8 cellular contexts compared by ENCODE assay signal in the genomic region with DNA sequence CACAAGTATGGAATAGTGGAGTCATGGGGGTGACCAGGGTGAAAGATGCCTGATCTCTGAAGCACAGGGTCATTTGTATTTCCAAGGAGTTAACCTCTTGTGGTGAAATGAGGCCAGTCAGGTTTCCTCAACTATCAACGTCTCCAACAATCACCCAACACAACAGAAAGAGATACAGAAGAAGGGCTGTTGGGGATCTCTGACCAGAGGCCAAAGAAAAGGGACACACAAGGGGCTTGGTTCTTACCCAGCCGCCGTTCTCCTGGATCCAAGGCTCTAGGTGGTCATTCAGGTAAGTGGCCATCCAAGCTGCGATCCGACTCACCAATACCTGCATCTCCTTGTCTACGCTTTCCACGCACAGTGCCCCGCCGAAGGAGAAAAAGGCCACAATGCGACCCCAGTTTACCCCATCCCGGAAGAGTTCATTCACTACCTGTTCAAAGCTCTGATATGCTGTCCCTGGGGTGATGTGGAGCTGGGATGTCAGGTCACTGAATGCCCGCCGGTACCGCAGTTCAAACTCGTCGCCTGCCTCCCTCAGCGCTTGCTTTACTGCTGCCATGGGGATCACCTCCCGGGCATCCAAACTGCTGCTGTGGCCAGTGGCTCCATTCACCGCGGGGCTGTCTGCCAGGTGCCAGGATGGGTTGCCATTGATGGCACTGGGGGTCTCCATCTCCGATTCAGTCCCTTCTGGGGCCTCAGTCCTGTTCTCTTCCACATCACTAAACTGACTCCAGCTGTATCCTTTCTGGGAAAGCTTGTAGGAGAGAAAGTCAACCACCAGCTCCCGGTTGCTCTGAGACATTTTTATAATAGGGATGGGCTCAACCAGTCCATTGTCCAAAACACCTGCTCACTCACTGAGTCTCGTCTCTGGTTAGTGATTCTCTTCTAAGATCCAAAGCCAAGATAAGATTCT. TPM values are rescaled to one million over a fixed set of nuclear protein-coding genes. Genes with fewer than 3 reads are reported as not detected.
DNase-seq lines count a peak whose midpoint lies in the region; ATAC-seq and TF ChIP-seq lines count a peak whose summit lies in the region.

No MANE protein-coding gene starts in this region.

- peak overlapping the region; percentile 86 to 98 (median 96) for H3K27ac Mint-ChIP-seq in CD4-positive, alpha-beta memory T cell

- H3K9ac ChIP-seq in stomach smooth muscle (ENCODE audit: low read length in 2 of 2), result peak overlapping the region; percentile 98 to 100

- no peaks in the 10 kb centered on the region for H3K27me3 Mint-ChIP-seq in CD4-positive, alpha-beta memory T cell

- H3K9me3 Mint-ChIP-seq in CD4-positive, alpha-beta memory T cell, result no peaks in the 10 kb centered on the region

- H3K4me1 ChIP-seq in CD4-positive, alpha-beta memory T cell (ENCODE audit: insufficient read depth, low read length), result peaks cover 50% of the 10 kb centered on the region
- peaks cover 49% of the 10 kb centered on the region for H3K4me1 ChIP-seq in stomach smooth muscle (ENCODE audit: control insufficient read depth, insufficient read depth, low read length)

- H3K9me3 ChIP-seq in CD4-positive, alpha-beta memory T cell (ENCODE audit: control insufficient read depth in 1 of 2, low read length in 2 of 2), result no peaks in the 10 kb centered on the region
- H3K9me3 ChIP-seq in stomach smooth muscle (ENCODE audit: control insufficient read depth in 2 of 2, low read length in 2 of 2), result no peaks in the 10 kb centered on the region

- CTCF ChIA-PET in CD4-positive, alpha-beta memory T cell (lab: Charles Lee; ENCODE audit: partially characterized antibody), result interaction anchor here (0.7 to 13.8 kb wide), 13 partner anchors 9 to 153 kb away, joined by 3 to 581 read pairs (median 15); a partner anchor contains a TSS

- DNase-seq in CD4-positive, alpha-beta memory T cell, result no peak
- DNase-seq in NCI-H146 (lab: John Stamatoyannopoulos, UW) (peak; percentile 74), astrocyte of the spinal cord (ENCODE audit: low read depth, low spot score) (no peak), left colon (peak in 1 of 2 donors; percentile 51), SKM-1 treated with dmso at 0.1 percent for 144 hours (lab: John Stamatoyannopoulos, UW; ENCODE audit: unreplicated experiment) (no peak), T-helper 9 cell (no peak), KG1 (lab: John Stamatoyannopoulos, UW) (no peak)

- H3K36me3 ChIP-seq in CD4-positive, alpha-beta memory T cell (ENCODE audit: insufficient read depth, low read length), result no peaks in the 10 kb centered on the region
- H3K36me3 ChIP-seq in stomach smooth muscle (ENCODE audit: control insufficient read depth in 2 of 2, insufficient read depth in 2 of 2, low read length in 2 of 2), result peaks cover 4 to 17% of the 10 kb centered on the region in 2 donors

- H3K27ac ChIP-seq in CD4-positive, alpha-beta memory T cell (ENCODE audit: low read depth, low read length), result peak overlapping the region; percentile 96
- peak overlapping the region; percentile 98 for H3K27ac ChIP-seq in stomach smooth muscle (ENCODE audit: low read length)

- intact Hi-C loops in CD4-positive, alpha-beta memory T cell (cut with micrococcal nuclease), result loop anchor here (1.0 to 5.0 kb wide), 3 partner anchors 11 to 174 kb away; a partner anchor contains a TSS
- intact Hi-C loops in left colon (cut with DNase I, micrococcal nuclease), result loop anchor here (5.0 to 10.0 kb wide), 2 partner anchors 57 to 59 kb away; no protein-coding TSS in a partner anchor

- H3K36me3 Mint-ChIP-seq in CD4-positive, alpha-beta memory T cell, result peaks cover 14 to 26% of the 10 kb centered on the region in 2 donors

- H3K4me3 Mint-ChIP-seq in CD4-positive, alpha-beta memory T cell, result peak overlapping the region; percentile 89 to 97 (median 94)

- peaks cover 44 to 64% (median 54%) of the 10 kb centered on the region in 4 donors for H3K4me1 Mint-ChIP-seq in CD4-positive, alpha-beta memory T cell

- in situ Hi-C loops in astrocyte of the spinal cord (cut with HindIII; ENCODE audit: low sequenced_read_pairs), result no loop called here

- peak overlapping the region; percentile 92 to 99 for H3K4me3 ChIP-seq in CD4-positive, alpha-beta memory T cell (ENCODE audit: low read length in 2 of 2)
- H3K4me3 ChIP-seq in astrocyte of the spinal cord (ENCODE audit: low read depth, low read length) (peak overlapping the region; percentile 82), stomach smooth muscle (ENCODE audit: low read length in 2 of 2) (peak overlapping the region; percentile 92 to 96)

- no peaks in the 10 kb centered on the region for H3K27me3 ChIP-seq in CD4-positive, alpha-beta memory T cell (ENCODE audit: insufficient read depth, low read length)
- no peaks in the 10 kb centered on the region for H3K27me3 ChIP-seq in stomach smooth muscle (ENCODE audit: control insufficient read depth in 1 of 2, insufficient read depth in 2 of 2, low read length in 2 of 2)

- peak; percentile 5 for ATAC-seq in left colon

- POLR2A ChIA-PET in CD4-positive, alpha-beta memory T cell (lab: Charles Lee; ENCODE audit: partially characterized antibody), result interaction anchor here (0.6 to 8.6 kb wide), 14 partner anchors 11 to 161 kb away, joined by 3 to 166 read pairs (median 10); no protein-coding TSS in a partner anchor

- no peak for TF ChIP-seq CTCF in astrocyte of the spinal cord (IDR thresholded peaks at IDR 0.05; ENCODE audit: low read depth, low read length)

RNA-seq across cellular contexts. Expression of a gene that starts 1.0 kb away (rescaled TPM):
- total RNA-seq in CD4-positive, alpha-beta memory T cell, result 10 to 100 TPM; 20.3 to 20.8 TPM
- 10 to 100 TPM; 22.8 to 26.1 TPM for polyA plus RNA-seq in CD4-positive, alpha-beta memory T cell
- 10 to 100 TPM; 84.8 to 89.0 TPM for total RNA-seq in left colon

RNA-seq across cellular contexts. Expression of a gene that starts 17.4 kb away (rescaled TPM):
- under 1 TPM; 0.30 to 0.44 TPM for total RNA-seq in CD4-positive, alpha-beta memory T cell
- polyA plus RNA-seq in CD4-positive, alpha-beta memory T cell, result under 1 TPM; 0.76 to 0.85 TPM
- 10 to 100 TPM in 1 of 2 donors, 1 to 10 TPM in 1; 7.4 to 15.8 TPM for total RNA-seq in left colon

Comparison
In these comparisons a context has a peak if more than half of its experiments do, and no peak if none do; other contexts are left out.
1. RNA of a gene that starts 17.4 kb away (total RNA-seq): 7.4 to 15.8 TPM in left colon; 0.30 to 0.44 TPM in CD4-positive, alpha-beta memory T cell; every median in the first group is over 4 times any median in the second.
2. Peak in every context shown above with its lines, with median percentiles within 50 percentile points of each other: H3K4me3 ChIP-seq.